In the genomic region with DNA sequence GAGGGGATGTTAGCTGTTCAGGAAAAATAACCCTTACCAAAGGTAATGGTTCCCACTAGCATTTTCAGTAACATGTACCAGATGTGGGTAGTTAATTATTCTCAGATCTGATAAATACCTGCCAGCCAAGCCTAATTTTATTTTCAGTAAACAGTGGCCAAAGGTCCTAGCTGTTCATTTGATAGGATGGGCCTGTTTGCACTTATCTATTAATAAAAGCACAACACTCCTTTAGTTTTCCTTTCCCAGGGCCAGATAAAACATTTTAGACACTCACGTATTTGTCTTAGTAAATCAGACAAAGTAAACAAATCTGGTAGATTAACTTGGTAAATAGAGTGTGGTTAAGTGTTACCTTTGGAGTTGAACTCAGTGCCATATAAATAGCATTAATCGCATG, we compare ENCODE assay signal across 1 cellular context.
TF ChIP-seq lines count a peak whose summit lies in the region.

No MANE protein-coding gene starts in this region.

TF ChIP-seq in HCT116, 20 proteins besides CTCF, POLR2A, EP300 and RAD21 (continued from another document):
- TF ChIP-seq, protein P1, sequence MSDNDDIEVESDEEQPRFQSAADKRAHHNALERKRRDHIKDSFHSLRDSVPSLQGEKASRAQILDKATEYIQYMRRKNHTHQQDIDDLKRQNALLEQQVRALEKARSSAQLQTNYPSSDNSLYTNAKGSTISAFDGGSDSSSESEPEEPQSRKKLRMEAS (IDR thresholded peaks at IDR 0.05): no peak
- TF ChIP-seq EZH2 (IDR thresholded peaks at IDR 0.05) (no peak), EZH2phosphoT487 (IDR thresholded peaks at IDR 0.05; ENCODE audit: borderline replicate concordance) (no peak), REST (IDR thresholded peaks at IDR 0.05; ENCODE audit: low read depth) (no peak)
